Comparison of ENCODE assay signal across 1 cellular context in the genomic region with DNA sequence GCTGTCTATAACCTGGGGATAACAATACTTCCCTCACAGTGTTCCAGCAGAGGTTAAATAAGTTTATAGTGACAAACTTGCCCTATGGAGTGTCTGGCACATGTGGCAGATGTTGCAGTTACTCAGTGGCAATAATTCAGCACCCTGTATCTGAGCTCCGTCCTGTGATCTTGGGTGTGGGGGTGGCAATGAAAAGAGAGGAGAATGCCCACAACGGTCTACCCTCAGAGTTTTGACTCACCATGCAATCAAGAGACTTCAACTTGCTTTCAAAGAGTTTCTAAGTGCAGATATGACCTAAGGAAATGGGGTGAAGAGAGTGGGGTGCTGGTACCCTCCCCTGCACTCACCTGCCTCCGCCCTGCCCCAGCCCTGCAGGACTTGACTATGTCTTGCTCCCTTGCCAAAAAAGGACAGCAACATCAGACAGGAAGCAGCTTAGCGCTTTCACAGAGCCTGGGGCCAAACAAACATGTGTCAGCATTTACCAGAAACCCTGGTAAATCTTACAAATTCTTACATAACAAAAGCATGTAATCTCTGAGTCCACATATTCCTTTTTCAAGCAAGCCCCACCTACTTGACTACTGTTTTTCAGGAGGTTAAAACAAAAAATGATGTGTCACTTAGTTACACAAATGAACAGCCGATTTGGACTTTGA.
TF ChIP-seq lines count a peak whose summit lies in the region.

No MANE protein-coding gene starts in this region.

TF ChIP-seq in GM23338, 12 proteins besides CTCF, POLR2A, EP300 and RAD21 (continued from another document):
- TF ChIP-seq REST (IDR thresholded peaks at IDR 0.05; ENCODE audit: unreplicated experiment) (no peak), EZH2 (IDR thresholded peaks at IDR 0.05; ENCODE audit: low read depth, unreplicated experiment) (no peak), ZNF331 (CRISPR knock-in tag; IDR thresholded peaks at IDR 0.05; ENCODE audit: low read depth) (no peak), ETS1 (IDR thresholded peaks at IDR 0.05) (no peak)
